In genomic region chr5:177791649-177792048, GRCh38 we compare ENCODE assay signal across 5 cellular contexts. TPM values are rescaled to one million over a fixed set of nuclear protein-coding genes. Genes with fewer than 3 reads are reported as not detected.
"Had no signal": no experiment of that assay in that cellular context is flagged by ENCODE, and none has a peak within 500 bp of the region (broad histone marks: within the 10 kb centered on the region; RNA-seq: fewer than 3 reads in every experiment).

No MANE protein-coding gene starts in this region.

RNA-seq across cellular contexts. Expression of gene FAM153A, which starts 8.9 kb away (rescaled TPM):
- total RNA-seq: neural crest cell, osteoblast, osteocyte, pulmonary artery endothelial cell, skeletal muscle tissue had no signal
